14 cellular contexts compared by ENCODE assay signal in the genomic region with DNA sequence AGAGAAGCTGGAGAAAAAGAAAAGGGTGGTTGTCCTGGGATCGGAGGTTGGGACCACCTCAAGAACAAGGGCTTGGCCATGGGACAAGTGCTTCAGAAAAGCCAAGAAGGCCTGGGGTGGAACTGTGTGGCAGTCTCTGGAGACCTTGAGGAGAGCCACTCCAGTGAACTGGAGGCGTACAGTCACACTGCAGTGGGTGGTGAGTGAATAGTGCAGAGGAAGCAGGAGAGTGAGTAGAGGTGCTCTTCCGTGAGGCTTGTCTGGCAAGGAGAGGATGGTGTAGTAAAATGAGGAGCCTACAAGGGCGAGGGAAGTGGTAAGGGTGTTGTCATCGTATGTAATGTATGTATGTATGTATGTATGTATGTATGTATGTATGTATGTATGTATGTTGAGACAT. TPM values are rescaled to one million over a fixed set of nuclear protein-coding genes. Genes with fewer than 3 reads are reported as not detected.
DNase-seq lines count a peak whose midpoint lies in the region; ATAC-seq and TF ChIP-seq lines count a peak whose summit lies in the region.
"Had no signal": no experiment of that assay in that cellular context is flagged by ENCODE, and none has a peak within 500 bp of the region (broad histone marks: within the 10 kb centered on the region; RNA-seq: fewer than 3 reads in every experiment).

No MANE protein-coding gene starts in this region.

- no peak overlapping the region for H3K23ac ChIP-seq in mesenchymal stem cell (ENCODE audit: low read length in 2 of 2)

- H4K91ac ChIP-seq in mesenchymal stem cell (ENCODE audit: low read length) = no peak overlapping the region

- H3K4me3 Mint-ChIP-seq in CD8-positive, alpha-beta memory T cell = peak overlapping the region in 5 of 7 donors; percentile 0 to 80 (median 16)
- peak overlapping the region; percentile 68 for H3K4me3 Mint-ChIP-seq in memory B cell
- H3K4me3 Mint-ChIP-seq: endodermal cell had no signal

- H3K18ac ChIP-seq in mesenchymal stem cell (ENCODE audit: low read depth in 1 of 2, low read length in 2 of 2) = no peak overlapping the region

- H3K27me3 ChIP-seq in CD8-positive, alpha-beta memory T cell (ENCODE audit: insufficient read depth, low read length, poor library complexity, severe bottlenecking) = no peaks in the 10 kb centered on the region
- no peaks in the 10 kb centered on the region for H3K27me3 ChIP-seq in SJCRH30
- H3K27me3 ChIP-seq in mesenchymal stem cell (ENCODE audit: control insufficient read depth in 1 of 2, insufficient read depth in 1 of 2, low read length in 2 of 2) = no peaks in the 10 kb centered on the region

- no peak overlapping the region for H2BK12ac ChIP-seq in mesenchymal stem cell (ENCODE audit: low read length in 2 of 2)

- CTCF ChIA-PET in CD8-positive, alpha-beta memory T cell (lab: Charles Lee) = no interaction called here

- H3K4me1 Mint-ChIP-seq in CD8-positive, alpha-beta memory T cell = peaks cover 76 to 94% (median 87%) of the 10 kb centered on the region in 3 donors
- H3K4me1 Mint-ChIP-seq in memory B cell = peaks cover 49% of the 10 kb centered on the region

- no peak overlapping the region for H2BK15ac ChIP-seq in mesenchymal stem cell (ENCODE audit: low read depth, poor library complexity, severe bottlenecking)

- H3K27ac Mint-ChIP-seq in CD8-positive, alpha-beta memory T cell = peak overlapping the region; percentile 71 to 94 (median 84)
- peak overlapping the region; percentile 90 for H3K27ac Mint-ChIP-seq in memory B cell

- no peak for TF ChIP-seq CTCF in GM20000 (IDR thresholded peaks at IDR 0.05; ENCODE audit: extremely low read depth, missing control alignments)

- no peak overlapping the region for H3K4me2 ChIP-seq in mesenchymal stem cell (ENCODE audit: low read length, poor library complexity, severe bottlenecking)

- no peaks in the 10 kb centered on the region for H3K27me3 Mint-ChIP-seq in CD8-positive, alpha-beta memory T cell
- no peaks in the 10 kb centered on the region for H3K27me3 Mint-ChIP-seq in memory B cell

- no peak overlapping the region for H4K8ac ChIP-seq in mesenchymal stem cell (ENCODE audit: low read length)

- no peak overlapping the region for H3K9ac ChIP-seq in mesenchymal stem cell (ENCODE audit: low read length)

- H2AFZ ChIP-seq in mesenchymal stem cell (ENCODE audit: low read depth, low read length) = no peak overlapping the region

- H3K36me3 ChIP-seq in CD8-positive, alpha-beta memory T cell (ENCODE audit: insufficient read depth, low read length) = peaks cover 13% of the 10 kb centered on the region
- peaks cover 15% of the 10 kb centered on the region for H3K36me3 ChIP-seq in SJCRH30
- H3K36me3 ChIP-seq in mesenchymal stem cell (ENCODE audit: control insufficient read depth in 1 of 2, insufficient read depth in 2 of 2, low read depth in 1 of 2, low read length in 2 of 2) = no peaks in the 10 kb centered on the region

- ATAC-seq in GM21423 (IDR thresholded peaks at IDR 0.05; ENCODE audit: unreplicated experiment) (peak; percentile 46), HG03469 (IDR thresholded peaks at IDR 0.05; ENCODE audit: unreplicated experiment) (peak; percentile 54), memory B cell (ENCODE audit: low read depth) (peak; percentile 80)
- ATAC-seq: K562 had no signal

- H2BK120ac ChIP-seq in mesenchymal stem cell (ENCODE audit: low read depth, low read length) = no peak overlapping the region

- no peak overlapping the region for H3K27ac ChIP-seq in CD8-positive, alpha-beta memory T cell (ENCODE audit: low read depth, low read length)
- no peak overlapping the region for H3K27ac ChIP-seq in SJCRH30
- H3K27ac ChIP-seq in mesenchymal stem cell (ENCODE audit: low read length, poor library complexity, severe bottlenecking) = no peak overlapping the region

- H3K4me3 ChIP-seq in CD8-positive, alpha-beta memory T cell (ENCODE audit: low read length) = no peak overlapping the region
- no peak overlapping the region for H3K4me3 ChIP-seq in SJCRH30
- H3K4me3 ChIP-seq in mesenchymal stem cell (ENCODE audit: insufficient read depth in 1 of 2, low read depth in 1 of 2, low read length in 2 of 2) = no peak overlapping the region
- H3K4me3 ChIP-seq: K562 had no signal

- H2AK5ac ChIP-seq in mesenchymal stem cell (ENCODE audit: low read length, severe bottlenecking) = no peak overlapping the region

- 99% methylated on average over 5 of the region's 5 CpGs for WGBS in mesenchymal stem cell

- H2BK5ac ChIP-seq in mesenchymal stem cell (ENCODE audit: low read depth, low read length, poor library complexity, severe bottlenecking) = no peak overlapping the region

- peaks cover 17 to 63% (median 26%) of the 10 kb centered on the region in 3 donors for H3K36me3 Mint-ChIP-seq in CD8-positive, alpha-beta memory T cell
- H3K36me3 Mint-ChIP-seq in memory B cell = peaks cover 32% of the 10 kb centered on the region

- H3K4me1 ChIP-seq in CD8-positive, alpha-beta memory T cell (ENCODE audit: insufficient read depth, low read length) = peaks cover 93% of the 10 kb centered on the region
- H3K4me1 ChIP-seq in SJCRH30 = no peaks in the 10 kb centered on the region
- peaks cover 2% of the 10 kb centered on the region for H3K4me1 ChIP-seq in mesenchymal stem cell (ENCODE audit: control insufficient read depth, insufficient read depth, low read depth, low read length)

- peaks cover 24% of the 10 kb centered on the region for H3K79me1 ChIP-seq in mesenchymal stem cell (replicated peaks; ENCODE audit: low read length, poor library complexity, severe bottlenecking)

- H3K4ac ChIP-seq in mesenchymal stem cell (ENCODE audit: low read depth in 1 of 2, low read length in 2 of 2) = no peak overlapping the region

- POLR2A ChIA-PET in CD8-positive, alpha-beta memory T cell (lab: Charles Lee) = no interaction called here

- no peak for DNase-seq in CD8-positive, alpha-beta memory T cell
- DNase-seq in memory B cell (ENCODE audit: low spot score in 2 of 2) (no peak), GM20000 (ENCODE audit: low spot score) (no peak), SJCRH30 (no peak), iPS-NIHi11 (ENCODE audit: low spot score) (no peak), mesenchymal stem cell (no peak)
- DNase-seq: activated CD4-positive, alpha-beta T cell treated with anti-CD3 and anti-CD28 coated beads, Interleukin-2, amount 50 U/mL, for 1 hour; endodermal cell; head of caudate nucleus; NCI-H2029 treated with DMSO at 0.1 percent for 48 hours; SW 1271 had no signal

- peaks cover 0 to 7% (median 0%) of the 10 kb centered on the region in 5 donors for H3K9me3 Mint-ChIP-seq in CD8-positive, alpha-beta memory T cell
- peaks cover 3% of the 10 kb centered on the region for H3K9me3 Mint-ChIP-seq in memory B cell

- no peak overlapping the region for H3K14ac ChIP-seq in mesenchymal stem cell (ENCODE audit: low read length in 2 of 2)

- no peaks in the 10 kb centered on the region for H3K9me3 ChIP-seq in CD8-positive, alpha-beta memory T cell (ENCODE audit: low read length)
- no peaks in the 10 kb centered on the region for H3K9me3 ChIP-seq in SJCRH30 (replicated peaks)
- H3K9me3 ChIP-seq in mesenchymal stem cell (ENCODE audit: control insufficient read depth, low read length) = no peaks in the 10 kb centered on the region

RNA-seq across cellular contexts. Expression of a gene that starts 20.9 kb away (rescaled TPM):
- total RNA-seq in CD8-positive, alpha-beta memory T cell = 10 to 100 TPM; 58.2 to 59.2 TPM
- polyA plus RNA-seq in CD8-positive, alpha-beta memory T cell = 4.0 TPM
- total RNA-seq in SJCRH30 (2014; rRNA removed; shearing (Covaris generic)) = 25.3 and 27.2 TPM in 2 replicates
- polyA plus RNA-seq in mesenchymal stem cell (2013, experiment 1 of 2) = 30.7 TPM
- polyA plus RNA-seq in mesenchymal stem cell (2013, experiment 2 of 2) = 32.3 TPM
